ENCODE assay signal across 1 cellular context in genomic region chr11:76824083-76824939, GRCh38.
TF ChIP-seq lines count a peak whose summit lies in the region.

No MANE protein-coding gene starts in this region.

TF ChIP-seq in K562, 482 proteins besides CTCF, POLR2A, EP300 and RAD21 (continued from another document and continues in another):
- TF ChIP-seq, protein P1, sequence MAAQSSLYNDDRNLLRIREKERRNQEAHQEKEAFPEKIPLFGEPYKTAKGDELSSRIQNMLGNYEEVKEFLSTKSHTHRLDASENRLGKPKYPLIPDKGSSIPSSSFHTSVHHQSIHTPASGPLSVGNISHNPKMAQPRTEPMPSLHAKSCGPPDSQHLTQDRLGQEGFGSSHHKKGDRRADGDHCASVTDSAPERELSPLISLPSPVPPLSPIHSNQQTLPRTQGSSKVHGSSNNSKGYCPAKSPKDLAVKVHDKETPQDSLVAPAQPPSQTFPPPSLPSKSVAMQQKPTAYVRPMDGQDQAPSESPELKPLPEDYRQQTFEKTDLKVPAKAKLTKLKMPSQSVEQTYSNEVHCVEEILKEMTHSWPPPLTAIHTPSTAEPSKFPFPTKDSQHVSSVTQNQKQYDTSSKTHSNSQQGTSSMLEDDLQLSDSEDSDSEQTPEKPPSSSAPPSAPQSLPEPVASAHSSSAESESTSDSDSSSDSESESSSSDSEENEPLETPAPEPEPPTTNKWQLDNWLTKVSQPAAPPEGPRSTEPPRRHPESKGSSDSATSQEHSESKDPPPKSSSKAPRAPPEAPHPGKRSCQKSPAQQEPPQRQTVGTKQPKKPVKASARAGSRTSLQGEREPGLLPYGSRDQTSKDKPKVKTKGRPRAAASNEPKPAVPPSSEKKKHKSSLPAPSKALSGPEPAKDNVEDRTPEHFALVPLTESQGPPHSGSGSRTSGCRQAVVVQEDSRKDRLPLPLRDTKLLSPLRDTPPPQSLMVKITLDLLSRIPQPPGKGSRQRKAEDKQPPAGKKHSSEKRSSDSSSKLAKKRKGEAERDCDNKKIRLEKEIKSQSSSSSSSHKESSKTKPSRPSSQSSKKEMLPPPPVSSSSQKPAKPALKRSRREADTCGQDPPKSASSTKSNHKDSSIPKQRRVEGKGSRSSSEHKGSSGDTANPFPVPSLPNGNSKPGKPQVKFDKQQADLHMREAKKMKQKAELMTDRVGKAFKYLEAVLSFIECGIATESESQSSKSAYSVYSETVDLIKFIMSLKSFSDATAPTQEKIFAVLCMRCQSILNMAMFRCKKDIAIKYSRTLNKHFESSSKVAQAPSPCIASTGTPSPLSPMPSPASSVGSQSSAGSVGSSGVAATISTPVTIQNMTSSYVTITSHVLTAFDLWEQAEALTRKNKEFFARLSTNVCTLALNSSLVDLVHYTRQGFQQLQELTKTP (IDR thresholded peaks at IDR 0.05; ENCODE audit: low read depth in 1 of 2, partially characterized antibody in 2 of 2) = peak in 1 of 2 experiments; percentile 32
- no peak for TF ChIP-seq ESRRA (IDR thresholded peaks at IDR 0.05; ENCODE audit: borderline replicate concordance, low read depth)
- TF ChIP-seq SMARCA5 (IDR thresholded peaks at IDR 0.05) = peak; percentile 94; the same call in 1 of the 2 replicates
- no peak for TF ChIP-seq ATF1 (CRISPR knock-in tag; IDR thresholded peaks at IDR 0.05)
- 0 out of 2 replicates have a peak, but pooled peaks have one; percentile 14 for TF ChIP-seq ATF1 (tag; IDR thresholded peaks at IDR 0.05)
- no peak; the same call in none of the 2 replicates for TF ChIP-seq DMBX1 (CRISPR knock-in tag; IDR thresholded peaks at IDR 0.05; ENCODE audit: borderline replicate concordance)
- no peak for TF ChIP-seq TARDBP (IDR thresholded peaks at IDR 0.05)
- no peak for TF ChIP-seq GTF3C2 (IDR thresholded peaks at IDR 0.05; ENCODE audit: borderline replicate concordance, extremely low read depth, insufficient read length)
- peak; percentile 49; the same call in 1 of the 2 replicates for TF ChIP-seq HDGF (IDR thresholded peaks at IDR 0.05)
- peak in 1 of 2 experiments; percentile 88; a peak in 2 of 4 replicates for TF ChIP-seq RCOR1 (IDR thresholded peaks at IDR 0.05; ENCODE audit: borderline replicate concordance in 1 of 2, low read depth in 2 of 2, low read length in 2 of 2)
- no peak for TF ChIP-seq ARHGAP35 (IDR thresholded peaks at IDR 0.05; ENCODE audit: partially characterized antibody)
- peak; percentile 93 for TF ChIP-seq BCOR (IDR thresholded peaks at IDR 0.05)
- peak; percentile 85 for TF ChIP-seq HDAC2 (IDR thresholded peaks at IDR 0.05)
- peak; percentile 48; the same call in 1 of the 2 replicates for TF ChIP-seq CBFA2T3 (IDR thresholded peaks at IDR 0.05)
- 0 out of 2 replicates have a peak, but pooled peaks have one; percentile 4 for TF ChIP-seq VEZF1 (CRISPR knock-in tag; IDR thresholded peaks at IDR 0.05)
- peak; percentile 60 for TF ChIP-seq ZEB2 (IDR thresholded peaks at IDR 0.05)
- peak; percentile 1 for TF ChIP-seq JUND (IDR thresholded peaks at IDR 0.05; ENCODE audit: borderline replicate concordance, low read depth, low read length)
- TF ChIP-seq JUND (tag; IDR thresholded peaks at IDR 0.05; ENCODE audit: borderline replicate concordance, low read depth, low read length) = peak; percentile 81; the same call in 2 of the 3 replicates
- peak; percentile 81 for TF ChIP-seq DPF2 (IDR thresholded peaks at IDR 0.05)
- TF ChIP-seq TBL1XR1 (IDR thresholded peaks at IDR 0.05; ENCODE audit: low read length in 2 of 2) = peak in 1 of 2 experiments; percentile 88; a peak in 2 of 4 replicates
- no peak for TF ChIP-seq PTBP1 (IDR thresholded peaks at IDR 0.05; ENCODE audit: low read depth, low read length)
- TF ChIP-seq, protein P2, sequence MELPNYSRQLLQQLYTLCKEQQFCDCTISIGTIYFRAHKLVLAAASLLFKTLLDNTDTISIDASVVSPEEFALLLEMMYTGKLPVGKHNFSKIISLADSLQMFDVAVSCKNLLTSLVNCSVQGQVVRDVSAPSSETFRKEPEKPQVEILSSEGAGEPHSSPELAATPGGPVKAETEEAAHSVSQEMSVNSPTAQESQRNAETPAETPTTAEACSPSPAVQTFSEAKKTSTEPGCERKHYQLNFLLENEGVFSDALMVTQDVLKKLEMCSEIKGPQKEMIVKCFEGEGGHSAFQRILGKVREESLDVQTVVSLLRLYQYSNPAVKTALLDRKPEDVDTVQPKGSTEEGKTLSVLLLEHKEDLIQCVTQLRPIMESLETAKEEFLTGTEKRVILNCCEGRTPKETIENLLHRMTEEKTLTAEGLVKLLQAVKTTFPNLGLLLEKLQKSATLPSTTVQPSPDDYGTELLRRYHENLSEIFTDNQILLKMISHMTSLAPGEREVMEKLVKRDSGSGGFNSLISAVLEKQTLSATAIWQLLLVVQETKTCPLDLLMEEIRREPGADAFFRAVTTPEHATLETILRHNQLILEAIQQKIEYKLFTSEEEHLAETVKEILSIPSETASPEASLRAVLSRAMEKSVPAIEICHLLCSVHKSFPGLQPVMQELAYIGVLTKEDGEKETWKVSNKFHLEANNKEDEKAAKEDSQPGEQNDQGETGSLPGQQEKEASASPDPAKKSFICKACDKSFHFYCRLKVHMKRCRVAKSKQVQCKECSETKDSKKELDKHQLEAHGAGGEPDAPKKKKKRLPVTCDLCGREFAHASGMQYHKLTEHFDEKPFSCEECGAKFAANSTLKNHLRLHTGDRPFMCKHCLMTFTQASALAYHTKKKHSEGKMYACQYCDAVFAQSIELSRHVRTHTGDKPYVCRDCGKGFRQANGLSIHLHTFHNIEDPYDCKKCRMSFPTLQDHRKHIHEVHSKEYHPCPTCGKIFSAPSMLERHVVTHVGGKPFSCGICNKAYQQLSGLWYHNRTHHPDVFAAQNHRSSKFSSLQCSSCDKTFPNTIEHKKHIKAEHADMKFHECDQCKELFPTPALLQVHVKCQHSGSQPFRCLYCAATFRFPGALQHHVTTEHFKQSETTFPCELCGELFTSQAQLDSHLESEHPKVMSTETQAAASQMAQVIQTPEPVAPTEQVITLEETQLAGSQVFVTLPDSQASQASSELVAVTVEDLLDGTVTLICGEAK (IDR thresholded peaks at IDR 0.05) = 0 out of 2 replicates have a peak, but pooled peaks have one; percentile 12
- TF ChIP-seq, protein P2 (CRISPR knock-in tag; IDR thresholded peaks at IDR 0.05) = no peak
- TF ChIP-seq CBFB (CRISPR knock-in tag; IDR thresholded peaks at IDR 0.05) = no peak
- no peak for TF ChIP-seq FOXP4 (CRISPR knock-in tag; IDR thresholded peaks at IDR 0.05; ENCODE audit: borderline replicate concordance)
- peak; percentile 95 for TF ChIP-seq ZNF316 (IDR thresholded peaks at IDR 0.05)
- no peak for TF ChIP-seq ZNF232 (CRISPR knock-in tag; IDR thresholded peaks at IDR 0.05)
- no peak for TF ChIP-seq DNMT1 (IDR thresholded peaks at IDR 0.05)
- TF ChIP-seq DACH1 (IDR thresholded peaks at IDR 0.05; ENCODE audit: partially characterized antibody) = no peak
- TF ChIP-seq TAF1 (IDR thresholded peaks at IDR 0.05; ENCODE audit: control insufficient read depth, extremely low read depth, insufficient read depth, low read length, severe bottlenecking) = no peak
- peak; percentile 51 for TF ChIP-seq KDM5B (IDR thresholded peaks at IDR 0.05; ENCODE audit: insufficient replicate concordance, low read depth, low read length)
- TF ChIP-seq MAFG (tag; conservative IDR thresholded peaks at IDR 0.05) = 0 out of 2 replicates have a peak, but pooled peaks have one; percentile 29
- TF ChIP-seq OTX1 (CRISPR knock-in tag; IDR thresholded peaks at IDR 0.05) = no peak
- TF ChIP-seq EP400 (IDR thresholded peaks at IDR 0.05) = peak; percentile 55; the same call in 1 of the 2 replicates
- peak; percentile 74 for TF ChIP-seq SMARCA4 (IDR thresholded peaks at IDR 0.05)
- TF ChIP-seq PHB2 (IDR thresholded peaks at IDR 0.05; ENCODE audit: low read depth) = no peak
- TF ChIP-seq, protein P3, sequence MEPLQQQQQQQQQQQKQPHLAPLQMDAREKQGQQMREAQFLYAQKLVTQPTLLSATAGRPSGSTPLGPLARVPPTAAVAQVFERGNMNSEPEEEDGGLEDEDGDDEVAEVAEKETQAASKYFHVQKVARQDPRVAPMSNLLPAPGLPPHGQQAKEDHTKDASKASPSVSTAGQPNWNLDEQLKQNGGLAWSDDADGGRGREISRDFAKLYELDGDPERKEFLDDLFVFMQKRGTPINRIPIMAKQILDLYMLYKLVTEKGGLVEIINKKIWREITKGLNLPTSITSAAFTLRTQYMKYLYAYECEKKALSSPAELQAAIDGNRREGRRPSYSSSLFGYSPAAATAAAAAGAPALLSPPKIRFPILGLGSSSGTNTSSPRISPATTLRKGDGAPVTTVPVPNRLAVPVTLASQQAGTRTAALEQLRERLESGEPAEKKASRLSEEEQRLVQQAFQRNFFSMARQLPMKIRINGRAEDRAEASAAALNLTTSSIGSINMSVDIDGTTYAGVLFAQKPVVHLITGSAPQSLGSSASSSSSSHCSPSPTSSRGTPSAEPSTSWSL (CRISPR knock-in tag; IDR thresholded peaks at IDR 0.05; ENCODE audit: borderline replicate concordance) = no peak
- peak; percentile 98 for TF ChIP-seq ZFP36 (IDR thresholded peaks at IDR 0.05; ENCODE audit: low read depth, low read length, partially characterized antibody)
- peak; percentile 58 to 87; a peak in 3 of 4 replicates for TF ChIP-seq ARNT (IDR thresholded peaks at IDR 0.05)
- TF ChIP-seq PURB (CRISPR knock-in tag; IDR thresholded peaks at IDR 0.05; ENCODE audit: low read depth) = no peak
- peak; percentile 77; the same call in 1 of the 2 replicates for TF ChIP-seq MAFF (IDR thresholded peaks at IDR 0.05; ENCODE audit: low read length)
- peak; percentile 29; the same call in 1 of the 2 replicates for TF ChIP-seq EGR1 (conservative IDR thresholded peaks at IDR 0.05)
